ENCODE assay signal across 11 cellular contexts in genomic region chr2:218871345-218872302, GRCh38. TPM values are rescaled to one million over a fixed set of nuclear protein-coding genes. Genes with fewer than 3 reads are reported as not detected.
A peak's percentile ranks its signal among the peaks of the same experiment; 100 is the strongest.
DNase-seq lines count a peak whose midpoint lies in the region; ATAC-seq and TF ChIP-seq lines count a peak whose summit lies in the region.
"Had no signal": no experiment of that assay in that cellular context is flagged by ENCODE, and none has a peak within 500 bp of the region (broad histone marks: within the 10 kb centered on the region; RNA-seq: fewer than 3 reads in every experiment).

No MANE protein-coding gene starts in this region.

- H3K79me2 ChIP-seq in OCI-LY3 (ENCODE audit: low read length) = peaks cover 11% of the 10 kb centered on the region

- TF ChIP-seq CTCF in OCI-LY3 (IDR thresholded peaks at IDR 0.05; ENCODE audit: low read depth, low read length) (no peak), esophagus muscularis mucosa (IDR thresholded peaks at IDR 0.05) (no peak)

- ATAC-seq in activated T-cell treated with anti-CD3 and anti-CD28 coated beads, Interleukin-2, amount 50 U/mL, for 4 hours = peak; percentile 41 to 46
- ATAC-seq in stimulated activated naive CD8-positive, alpha-beta T cell treated with anti-CD3 and anti-CD28 coated beads, Interleukin-15, amount 100 ng/mL, for 72 hours = peak; percentile 34
- ATAC-seq: Right ventricle myocardium inferior had no signal

- H3K4me3 ChIP-seq in OCI-LY3 (ENCODE audit: low read length) (peak overlapping the region; percentile 93), esophagus muscularis mucosa (peak overlapping the region; percentile 29 to 47 (median 32))

- H3K27ac ChIP-seq in OCI-LY3 (ENCODE audit: low read length) = peak overlapping the region; percentile 24
- no peak overlapping the region for H3K27ac ChIP-seq in esophagus muscularis mucosa (replicated peaks in 1 of 4)

- DNase-seq in activated T-cell treated with anti-CD3 and anti-CD28 coated beads, Interleukin-2, amount 50 U/mL, for 4 hours = no peak
- no peak for DNase-seq in activated T-cell treated with anti-CD3 and anti-CD28 coated beads, Interleukin-2, amount 50 U/mL, for 1 hour
- DNase-seq in esophagus muscularis mucosa (ENCODE audit: extremely low spot score) = no peak
- DNase-seq in stimulated activated naive CD8-positive, alpha-beta T cell treated with anti-CD3 and anti-CD28 coated beads, Interleukin-15, amount 100 ng/mL, for 72 hours = no peak
- DNase-seq in NCI-H748 (lab: John Stamatoyannopoulos, UW; ENCODE audit: unreplicated experiment) = no peak
- no peak for DNase-seq in SW480 (ENCODE audit: low spot score)
- DNase-seq in DMS79 treated with DMSO at 0.1 percent for 48 hours (lab: John Stamatoyannopoulos, UW) = no peak
- DNase-seq: NCI-H1694 had no signal

- H3K9ac ChIP-seq in OCI-LY3 (ENCODE audit: low read length) = peak overlapping the region; percentile 87

- no peak overlapping the region for H3K27ac Mint-ChIP-seq in stimulated activated naive CD8-positive, alpha-beta T cell treated with anti-CD3 and anti-CD28 coated beads, Interleukin-15, amount 100 ng/mL, for 72 hours

- TF ChIP-seq POLR2A in esophagus muscularis mucosa (IDR thresholded peaks at IDR 0.05; ENCODE audit: low read depth) = no peak

- peak overlapping the region; percentile 100 for H3K4me2 ChIP-seq in OCI-LY3 (ENCODE audit: low read length)

- H4K20me1 ChIP-seq in OCI-LY3 (ENCODE audit: insufficient read depth, low read length) = no peaks in the 10 kb centered on the region

- H3K4me1 Mint-ChIP-seq in activated T-cell treated with anti-CD3 and anti-CD28 coated beads, Interleukin-2, amount 50 U/mL, for 4 hours (ENCODE audit: low read depth) = peaks cover 26% of the 10 kb centered on the region
- H3K4me1 Mint-ChIP-seq in stimulated activated naive CD8-positive, alpha-beta T cell treated with anti-CD3 and anti-CD28 coated beads, Interleukin-15, amount 100 ng/mL, for 72 hours = peaks cover 29% of the 10 kb centered on the region

- H3K4me1 ChIP-seq in OCI-LY3 (ENCODE audit: low read length) = peaks cover 33% of the 10 kb centered on the region
- peaks cover 8 to 31% (median 19%) of the 10 kb centered on the region in 4 donors for H3K4me1 ChIP-seq in esophagus muscularis mucosa

- TF ChIP-seq EP300 in esophagus muscularis mucosa (IDR thresholded peaks at IDR 0.05) = no peak

- no peaks in the 10 kb centered on the region for H3K27me3 ChIP-seq in OCI-LY3 (ENCODE audit: low read depth, low read length)
- H3K27me3 ChIP-seq in esophagus muscularis mucosa = peaks cover 0 to 98% (median 44%) of the 10 kb centered on the region in 4 donors

- peaks cover 4% of the 10 kb centered on the region for H3K36me3 ChIP-seq in OCI-LY3 (replicated peaks; ENCODE audit: low read depth, low read length)
- no peaks in the 10 kb centered on the region for H3K36me3 ChIP-seq in esophagus muscularis mucosa

- intact Hi-C loops in esophagus muscularis mucosa (cut with DNase I) = no loop called here

- H3K4me3 Mint-ChIP-seq in activated T-cell treated with anti-CD3 and anti-CD28 coated beads, Interleukin-2, amount 50 U/mL, for 4 hours = peak overlapping the region; percentile 77
- peak overlapping the region; percentile 67 to 74 for H3K4me3 Mint-ChIP-seq in stimulated activated naive CD8-positive, alpha-beta T cell treated with anti-CD3 and anti-CD28 coated beads, Interleukin-15, amount 100 ng/mL, for 72 hours

- no peaks in the 10 kb centered on the region for H3K36me3 Mint-ChIP-seq in activated T-cell treated with anti-CD3 and anti-CD28 coated beads, Interleukin-2, amount 50 U/mL, for 4 hours (ENCODE audit: insufficient read depth)

- WGBS in esophagus muscularis mucosa = 3% methylated on average over 33 of the region's 60 CpGs

- H3K27me3 Mint-ChIP-seq in activated T-cell treated with anti-CD3 and anti-CD28 coated beads, Interleukin-2, amount 50 U/mL, for 4 hours (ENCODE audit: low read depth) = peaks cover 37% of the 10 kb centered on the region
- H3K27me3 Mint-ChIP-seq in stimulated activated naive CD8-positive, alpha-beta T cell treated with anti-CD3 and anti-CD28 coated beads, Interleukin-15, amount 100 ng/mL, for 72 hours = peaks cover 95% of the 10 kb centered on the region

- H2AFZ ChIP-seq in OCI-LY3 (ENCODE audit: low read depth, low read length) = peak overlapping the region; percentile 43

- H3K9me3 ChIP-seq in OCI-LY3 (ENCODE audit: insufficient read depth, low read length) (no peaks in the 10 kb centered on the region), esophagus muscularis mucosa (no peaks in the 10 kb centered on the region)

- H3K9me3 Mint-ChIP-seq in activated T-cell treated with anti-CD3 and anti-CD28 coated beads, Interleukin-2, amount 50 U/mL, for 4 hours = no peaks in the 10 kb centered on the region
- H3K9me3 Mint-ChIP-seq in stimulated activated naive CD8-positive, alpha-beta T cell treated with anti-CD3 and anti-CD28 coated beads, Interleukin-15, amount 100 ng/mL, for 72 hours = no peaks in the 10 kb centered on the region

RNA-seq across cellular contexts. Expression of gene WNT10A, which starts 9.0 kb away (rescaled TPM):
- total RNA-seq in activated T-cell treated with anti-CD3 and anti-CD28 coated beads, Interleukin-2, amount 50 U/mL, for 4 hours = 1 to 10 TPM; 1.4 to 2.7 (median 2.3) TPM
- total RNA-seq in esophagus muscularis mucosa = under 1 TPM in 1 of 4 donors, not detected in 3; 0.17 TPM
- total RNA-seq: chondrocyte, Right ventricle myocardium inferior had no signal

RNA-seq across cellular contexts. Expression of gene WNT6, which starts 12.0 kb away (rescaled TPM):
- total RNA-seq in activated T-cell treated with anti-CD3 and anti-CD28 coated beads, Interleukin-2, amount 50 U/mL, for 4 hours = under 1 TPM in 1 of 3 donors, not detected in 2; 0.11 TPM
- 10 to 100 TPM in 2 of 4 donors, 1 to 10 TPM in 2; 2.9 to 14.3 (median 8.0) TPM for total RNA-seq in esophagus muscularis mucosa
- total RNA-seq: chondrocyte had no signal

RNA-seq across cellular contexts. Expression of gene PRKAG3, which starts 40.0 kb away (rescaled TPM):
- not detected for total RNA-seq in activated T-cell treated with anti-CD3 and anti-CD28 coated beads, Interleukin-2, amount 50 U/mL, for 4 hours
- not detected for total RNA-seq in esophagus muscularis mucosa
- total RNA-seq: chondrocyte, Right ventricle myocardium inferior had no signal
